7 cellular contexts compared by ENCODE assay signal in genomic region chr17:42833771-42834422, GRCh38. TPM values are rescaled to one million over a fixed set of nuclear protein-coding genes. Genes with fewer than 3 reads are reported as not detected.
A peak's percentile ranks its signal among the peaks of the same experiment; 100 is the strongest.
DNase-seq lines count a peak whose midpoint lies in the region; ATAC-seq, FAIRE-seq and TF ChIP-seq lines count a peak whose summit lies in the region.

No MANE protein-coding gene starts in this region.

- DNase-seq in NT2/D1 (ENCODE audit: low read depth, low spot score) (no peak), endothelial cell of umbilical vein (ENCODE audit: low read depth, low spot score) (no peak), NCI-H187 (lab: John Stamatoyannopoulos, UW) (no peak), NOMO-1 (lab: John Stamatoyannopoulos, UW; ENCODE audit: unreplicated experiment in 2 of 2) (no peak)

- no peaks in the 10 kb centered on the region for H3K9me1 ChIP-seq in endothelial cell of umbilical vein (replicated peaks; ENCODE audit: control insufficient read depth, extremely low read depth, insufficient read depth, low read length)

- peaks cover 26% of the 10 kb centered on the region for H3K79me2 ChIP-seq in endothelial cell of umbilical vein (ENCODE audit: control insufficient read depth, insufficient read depth, low read length)

- dilution Hi-C loops in endothelial cell of umbilical vein (cut with MboI; ENCODE audit: extremely low pct_ligation_motif_present, low sequenced_read_pairs), result no loop called here

- H3K4me3 ChIP-seq in NT2/D1 (ENCODE audit: insufficient read length, low read depth), result peak overlapping the region; percentile 98
- H3K4me3 ChIP-seq in endothelial cell of umbilical vein (replicated peaks in 1 of 3; ENCODE audit: insufficient read depth in 1 of 3, low read depth in 1 of 3, low read length in 3 of 3), result peak overlapping the region; percentile 58 to 81 (median 80)
- peak overlapping the region; percentile 65 for H3K4me3 ChIP-seq in neuron (ENCODE audit: low read length)

- no peaks in the 10 kb centered on the region for H4K20me1 ChIP-seq in endothelial cell of umbilical vein (replicated peaks; ENCODE audit: control insufficient read depth, extremely low read depth, insufficient read depth, low read length)

- CTCF ChIA-PET in endothelial cell of umbilical vein (lab: Charles Lee), result interaction anchor here (0.5 to 3.0 kb wide), 6 partner anchors 9 to 164 kb away, joined by 3 to 18 read pairs (median 4); partner anchors contain the start of genes BECN1 and RPL27

- no peaks in the 10 kb centered on the region for H3K4me1 ChIP-seq in NT2/D1 (ENCODE audit: insufficient read depth, insufficient read length)
- peaks cover 17% of the 10 kb centered on the region for H3K4me1 ChIP-seq in endothelial cell of umbilical vein (ENCODE audit: control insufficient read depth, extremely low read depth, insufficient read depth, low read length)
- H3K4me1 ChIP-seq in neuron (ENCODE audit: insufficient read depth, low read length), result peaks cover 17% of the 10 kb centered on the region

- no peaks in the 10 kb centered on the region for H3K9me3 ChIP-seq in NT2/D1 (ENCODE audit: insufficient read depth, low read length)
- no peaks in the 10 kb centered on the region for H3K9me3 ChIP-seq in endothelial cell of umbilical vein (replicated peaks; ENCODE audit: control insufficient read depth, insufficient read depth, low read length)
- H3K9me3 ChIP-seq in neuron (ENCODE audit: low read length), result no peaks in the 10 kb centered on the region

- H3K36me3 ChIP-seq in NT2/D1 (ENCODE audit: insufficient read depth, insufficient read length, low read length) (peaks cover 41% of the 10 kb centered on the region), endothelial cell of umbilical vein (ENCODE audit: control insufficient read depth in 2 of 2, extremely low read depth in 1 of 2, insufficient read depth in 2 of 2, low read length in 2 of 2) (peaks cover 13 to 15% of the 10 kb centered on the region in 2 experiments), neuron (ENCODE audit: insufficient read depth, low read length) (peaks cover 41% of the 10 kb centered on the region)

- POLR2A ChIA-PET in endothelial cell of umbilical vein (lab: Charles Lee), result no interaction called here

- H3K27me3 ChIP-seq in NT2/D1 (ENCODE audit: insufficient read depth, insufficient read length) (no peaks in the 10 kb centered on the region), endothelial cell of umbilical vein (ENCODE audit: control insufficient read depth in 2 of 2, insufficient read depth in 2 of 2, low read length in 2 of 2) (peaks cover 0 to 3% of the 10 kb centered on the region in 2 experiments), neuron (ENCODE audit: insufficient read depth, low read length) (no peaks in the 10 kb centered on the region)

- peak overlapping the region; percentile 99 for H3K9ac ChIP-seq in NT2/D1 (ENCODE audit: insufficient read length, low read depth)
- peak overlapping the region; percentile 86 for H3K9ac ChIP-seq in endothelial cell of umbilical vein (replicated peaks; ENCODE audit: extremely low read depth, insufficient read depth, low read length)

- H3K27ac ChIP-seq in endothelial cell of umbilical vein (ENCODE audit: insufficient read depth, low read depth, low read length), result peak overlapping the region; percentile 71

- no peak for FAIRE-seq in endothelial cell of umbilical vein (lab: Jason Lieb, UNC)

- H2AFZ ChIP-seq in endothelial cell of umbilical vein (ENCODE audit: low read depth, low read length) (peak overlapping the region; percentile 68), neuron (ENCODE audit: low read depth, low read length) (peak overlapping the region; percentile 69)

- TF ChIP-seq CTCF in endothelial cell of umbilical vein (IDR thresholded peaks at IDR 0.05; ENCODE audit: extremely low read depth in 1 of 2, insufficient read depth in 1 of 2, low read depth in 1 of 2, low read length in 2 of 2), result no peak

- TSS peak; percentile 50 for BruUV-seq in endothelial cell of umbilical vein (replicated peaks; lab: Mats Ljungman, UMichigan)

- peak overlapping the region; percentile 73 for H3K4me2 ChIP-seq in endothelial cell of umbilical vein (ENCODE audit: insufficient read depth, low read length)

- TF ChIP-seq POLR2A in endothelial cell of umbilical vein (IDR thresholded peaks at IDR 0.05; ENCODE audit: low read depth, low read length), result no peak

- peak; percentile 23 for ATAC-seq in GM21737 (IDR thresholded peaks at IDR 0.05; ENCODE audit: unreplicated experiment)
- ATAC-seq in GM18861 (IDR thresholded peaks at IDR 0.05; ENCODE audit: unreplicated experiment), result no peak

- intact Hi-C loops in endothelial cell of umbilical vein (cut with micrococcal nuclease), result loop anchor here (1.0 kb wide), 1 partner anchor 36 kb away; the partner anchor contains the start of genes CNTD1 and COA3

TF ChIP-seq in endothelial cell of umbilical vein, 7 proteins besides CTCF, POLR2A, EP300 and RAD21:
- TF ChIP-seq FOS (IDR thresholded peaks at IDR 0.05; ENCODE audit: borderline replicate concordance, insufficient read depth, low read length) (no peak), EZH2 (IDR thresholded peaks at IDR 0.05; ENCODE audit: borderline replicate concordance, low read depth, low read length, severe bottlenecking) (no peak), JUN (IDR thresholded peaks at IDR 0.05; ENCODE audit: borderline replicate concordance, insufficient read depth, insufficient read length, low read depth) (no peak), GATA2 (IDR thresholded peaks at IDR 0.05; ENCODE audit: insufficient read depth, insufficient read length, low read depth, low read length) (no peak), MYC (IDR thresholded peaks at IDR 0.05; ENCODE audit: low read depth, low read length) (no peak), POLR2AphosphoS5 (IDR thresholded peaks at IDR 0.05; ENCODE audit: insufficient read depth, low read depth, low read length) (no peak)
- TF ChIP-seq, protein P1, sequence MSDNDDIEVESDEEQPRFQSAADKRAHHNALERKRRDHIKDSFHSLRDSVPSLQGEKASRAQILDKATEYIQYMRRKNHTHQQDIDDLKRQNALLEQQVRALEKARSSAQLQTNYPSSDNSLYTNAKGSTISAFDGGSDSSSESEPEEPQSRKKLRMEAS (IDR thresholded peaks at IDR 0.05; ENCODE audit: insufficient read depth, insufficient read length), result no peak

RNA-seq across cellular contexts. Expression of gene PSME3, which starts 0.7 kb away (rescaled TPM):
- 126 and 133 TPM in 2 replicates for total RNA-seq in endothelial cell of umbilical vein
- 94.7 and 98.4 TPM in 2 replicates for polyA plus RNA-seq in endothelial cell of umbilical vein
- polyA plus RNA-seq in endothelial cell of umbilical vein (2011; cell fraction: cytosol; rRNA removed), result 97.2 and 101 TPM in 2 replicates
- 60.6 and 69.5 TPM in 2 replicates for polyA plus RNA-seq in endothelial cell of umbilical vein (2011; cell fraction: nucleus; rRNA removed)
- 132 and 187 TPM in 2 replicates for polyA plus RNA-seq in endothelial cell of umbilical vein (2012)
- 65.4 and 67.3 TPM in 2 replicates for polyA minus RNA-seq in endothelial cell of umbilical vein
- polyA minus RNA-seq in endothelial cell of umbilical vein (2011; cell fraction: cytosol; rRNA and poly(A)+ RNA removed), result 66.8 TPM
- polyA minus RNA-seq in endothelial cell of umbilical vein (2011; cell fraction: nucleus; rRNA and poly(A)+ RNA removed), result 31.5 and 41.9 TPM in 2 replicates

RNA-seq across cellular contexts. Expression of gene BECN1, which starts 9.8 kb away (rescaled TPM):
- 92.3 and 93.5 TPM in 2 replicates for total RNA-seq in endothelial cell of umbilical vein
- 51.4 and 63.1 TPM in 2 replicates for polyA plus RNA-seq in endothelial cell of umbilical vein
- 70.7 and 88.7 TPM in 2 replicates for polyA plus RNA-seq in endothelial cell of umbilical vein (2011; cell fraction: cytosol; rRNA removed)
- polyA plus RNA-seq in endothelial cell of umbilical vein (2011; cell fraction: nucleus; rRNA removed), result 92.4 and 94.5 TPM in 2 replicates
- 87.4 and 98.2 TPM in 2 replicates for polyA plus RNA-seq in endothelial cell of umbilical vein (2012)
- 88.9 and 98.4 TPM in 2 replicates for polyA minus RNA-seq in endothelial cell of umbilical vein
- 28.8 TPM for polyA minus RNA-seq in endothelial cell of umbilical vein (2011; cell fraction: cytosol; rRNA and poly(A)+ RNA removed)
- polyA minus RNA-seq in endothelial cell of umbilical vein (2011; cell fraction: nucleus; rRNA and poly(A)+ RNA removed), result 41.5 and 62.8 TPM in 2 replicates

RNA-seq across cellular contexts. Expression of gene AOC2, which starts 10.5 kb away (rescaled TPM):
- total RNA-seq in endothelial cell of umbilical vein, result 1.6 and 1.9 TPM in 2 replicates
- polyA plus RNA-seq in endothelial cell of umbilical vein, result 0.62 and 0.65 TPM in 2 replicates
- polyA plus RNA-seq in endothelial cell of umbilical vein (2011; cell fraction: cytosol; rRNA removed), result 0.28 and 0.34 TPM in 2 replicates
- polyA plus RNA-seq in endothelial cell of umbilical vein (2011; cell fraction: nucleus; rRNA removed), result 2.7 and 3.2 TPM in 2 replicates
- polyA plus RNA-seq in endothelial cell of umbilical vein (2012), result 0.53 and 0.63 TPM in 2 replicates
- 1.3 and 2.4 TPM in 2 replicates for polyA minus RNA-seq in endothelial cell of umbilical vein
- polyA minus RNA-seq in endothelial cell of umbilical vein (2011; cell fraction: cytosol; rRNA and poly(A)+ RNA removed), result 0.51 TPM
- polyA minus RNA-seq in endothelial cell of umbilical vein (2011; cell fraction: nucleus; rRNA and poly(A)+ RNA removed), result 3.8 and 4.3 TPM in 2 replicates

RNA-seq across cellular contexts. Expression of gene AOC3, which starts 17.1 kb away (rescaled TPM):
- total RNA-seq in endothelial cell of umbilical vein, result 0.27 and 0.44 TPM in 2 replicates
- polyA plus RNA-seq in endothelial cell of umbilical vein, result 0.11 and 0.19 TPM in 2 replicates
- polyA plus RNA-seq in endothelial cell of umbilical vein (2011; cell fraction: cytosol; rRNA removed), result 0.06 and 0.11 TPM in 2 replicates
- 1.3 and 1.6 TPM in 2 replicates for polyA plus RNA-seq in endothelial cell of umbilical vein (2011; cell fraction: nucleus; rRNA removed)
- polyA plus RNA-seq in endothelial cell of umbilical vein (2012), result 0.16 and 0.20 TPM in 2 replicates
- 0.11 and 0.32 TPM in 2 replicates for polyA minus RNA-seq in endothelial cell of umbilical vein
- polyA minus RNA-seq in endothelial cell of umbilical vein (2011; cell fraction: cytosol; rRNA and poly(A)+ RNA removed), result not detected
- polyA minus RNA-seq in endothelial cell of umbilical vein (2011; cell fraction: nucleus; rRNA and poly(A)+ RNA removed), result 0.38 and 0.43 TPM in 2 replicates

RNA-seq across cellular contexts. Expression of gene CNTD1, which starts 35.2 kb away (rescaled TPM):
- not detected in 2 replicates for total RNA-seq in endothelial cell of umbilical vein
- polyA plus RNA-seq in endothelial cell of umbilical vein, result not detected in 2 replicates
- not detected in 2 replicates for polyA plus RNA-seq in endothelial cell of umbilical vein (2011; cell fraction: cytosol; rRNA removed)
- not detected in 2 replicates for polyA plus RNA-seq in endothelial cell of umbilical vein (2011; cell fraction: nucleus; rRNA removed)
- polyA plus RNA-seq in endothelial cell of umbilical vein (2012), result 0.49 and 0.92 TPM in 2 replicates
- polyA minus RNA-seq in endothelial cell of umbilical vein, result not detected in 2 replicates
- polyA minus RNA-seq in endothelial cell of umbilical vein (2011; cell fraction: cytosol; rRNA and poly(A)+ RNA removed), result not detected
- not detected in 2 replicates for polyA minus RNA-seq in endothelial cell of umbilical vein (2011; cell fraction: nucleus; rRNA and poly(A)+ RNA removed)
